10 cellular contexts compared by ENCODE assay signal in the genomic region with DNA sequence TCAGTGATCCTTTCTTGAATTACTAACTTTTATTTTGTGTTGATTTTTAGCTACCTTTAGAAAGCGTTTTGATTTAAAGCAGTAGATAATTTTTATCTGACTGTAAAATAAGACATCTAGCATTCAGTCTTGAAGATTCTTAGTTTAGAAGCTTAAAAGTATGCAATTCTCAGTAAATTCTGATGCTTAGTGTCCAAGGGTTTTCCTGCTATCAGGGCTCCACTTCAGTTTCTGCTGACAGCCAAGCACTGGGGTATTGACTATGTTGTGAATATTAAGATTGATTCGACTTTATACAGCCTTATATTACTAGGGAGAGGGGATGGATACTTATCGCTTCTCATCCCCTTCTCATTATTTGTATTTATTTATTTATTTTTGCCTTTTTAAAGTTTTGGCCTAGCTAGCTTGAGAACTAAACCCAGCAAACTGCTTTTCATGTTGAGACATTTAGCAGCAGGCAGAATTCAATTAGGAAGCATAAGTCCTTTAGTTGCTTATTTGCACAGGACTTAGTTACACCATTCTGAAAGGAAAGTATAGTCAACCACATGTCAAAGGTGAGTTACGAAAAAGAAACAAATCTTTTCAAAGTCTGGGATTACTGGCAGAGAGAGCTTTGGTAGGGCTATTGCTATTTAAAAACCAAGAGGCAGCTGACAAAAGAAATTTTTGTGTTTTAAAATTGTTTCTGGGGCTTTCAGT.
A peak's percentile ranks its signal among the peaks of the same experiment; 100 is the strongest.
DNase-seq lines count a peak whose midpoint lies in the region; ATAC-seq, FAIRE-seq and TF ChIP-seq lines count a peak whose summit lies in the region.
"Had no signal": no experiment of that assay in that cellular context is flagged by ENCODE, and none has a peak within 500 bp of the region (broad histone marks: within the 10 kb centered on the region; RNA-seq: fewer than 3 reads in every experiment).

No MANE protein-coding gene starts in this region.

- peaks cover 32 to 59% (median 51%) of the 10 kb centered on the region in 11 experiments for H3K27me3 ChIP-seq in BLaER1 treated with 17β-estradiol and CSF1 and Interleukin-3, amounts not matched to agents 10 nM and 100 nM
- H3K27me3 ChIP-seq in mucosa of stomach (ENCODE audit: control insufficient read depth, insufficient read depth, low read length): no peaks in the 10 kb centered on the region
- H3K27me3 ChIP-seq in brain microvascular endothelial cell (replicated peaks): no peaks in the 10 kb centered on the region

- peaks cover 14 to 28% (median 19%) of the 10 kb centered on the region in 10 experiments; a peak in 19 of 20 replicates for H3K4me1 ChIP-seq in BLaER1 treated with 17β-estradiol and CSF1 and Interleukin-3, amounts not matched to agents 10 nM and 100 nM
- H3K4me1 ChIP-seq in mucosa of stomach (ENCODE audit: control insufficient read depth, insufficient read depth, low read length): peaks cover 10% of the 10 kb centered on the region

- H3K4me3 ChIP-seq in BLaER1 treated with 17β-estradiol and CSF1 and Interleukin-3, amounts not matched to agents 10 nM and 100 nM: no peak overlapping the region; a peak in 2 of 20 replicates
- peak overlapping the region in 1 of 2 donors; percentile 22 for H3K4me3 ChIP-seq in cardiac fibroblast (replicated peaks in 1 of 2; ENCODE audit: low read depth in 2 of 2, low read length in 2 of 2)
- H3K4me3 ChIP-seq in mucosa of stomach (ENCODE audit: low read length): no peak overlapping the region
- no peak overlapping the region for H3K4me3 ChIP-seq in brain microvascular endothelial cell (ENCODE audit: low read depth, low read length)

- TF ChIP-seq CTCF in cardiac fibroblast (IDR thresholded peaks at IDR 0.05; ENCODE audit: low read depth, low read length): no peak
- TF ChIP-seq CTCF in brain microvascular endothelial cell (IDR thresholded peaks at IDR 0.05; ENCODE audit: low read depth, low read length, missing control alignments): no peak

- peaks cover 0 to 33% (median 4%) of the 10 kb centered on the region in 11 experiments; a peak in 7 of 22 replicates for H3K36me3 ChIP-seq in BLaER1 treated with 17β-estradiol and CSF1 and Interleukin-3, amounts not matched to agents 10 nM and 100 nM
- H3K36me3 ChIP-seq in mucosa of stomach (ENCODE audit: control insufficient read depth, insufficient read depth, low read length): no peaks in the 10 kb centered on the region
- no peaks in the 10 kb centered on the region for H3K36me3 ChIP-seq in brain microvascular endothelial cell (replicated peaks)

- no peak for ATAC-seq in GM19324 (IDR thresholded peaks at IDR 0.05; ENCODE audit: low FRiP score, unreplicated experiment)

- DNase-seq in HuH-7.5 (ENCODE audit: low spot score) (peak; percentile 18), cardiac fibroblast (ENCODE audit: low read depth in 2 of 2) (peak; percentile 28 to 32), HTR-8/SVneo (ENCODE audit: insufficient read length, low spot score) (no peak), brain microvascular endothelial cell (no peak), EL (no peak)
- DNase-seq: activated CD4-positive, alpha-beta T cell treated with anti-CD3 and anti-CD28 coated beads, Interleukin-2, amount 50 U/mL, for 48 hours; NCI-H2081 treated with DMSO at 0.1 percent for 48 hours had no signal

- peak overlapping the region in 10 of 11 experiments; percentile 1 to 96 (median 88); a peak in 11 of 22 replicates for H3K4me2 ChIP-seq in BLaER1 treated with 17β-estradiol and CSF1 and Interleukin-3, amounts not matched to agents 10 nM and 100 nM

- H3K27ac ChIP-seq in BLaER1 treated with 17β-estradiol and CSF1 and Interleukin-3, amounts not matched to agents 10 nM and 100 nM: no peak overlapping the region
- no peak overlapping the region for H3K27ac ChIP-seq in brain microvascular endothelial cell

- H4K20me1 ChIP-seq in BLaER1 treated with 17β-estradiol and CSF1 and Interleukin-3, amounts not matched to agents 10 nM and 100 nM: peaks cover 0 to 44% (median 23%) of the 10 kb centered on the region in 11 experiments; a peak in 15 of 22 replicates

- FAIRE-seq in HTR-8/SVneo (lab: Jason Lieb, UNC): no peak

- no peaks in the 10 kb centered on the region for H3K9me3 ChIP-seq in BLaER1 treated with 17β-estradiol and CSF1 and Interleukin-3, amounts not matched to agents 10 nM and 100 nM (replicated peaks in 1 of 11)
- H3K9me3 ChIP-seq in mucosa of stomach (ENCODE audit: control insufficient read depth, low read length): no peaks in the 10 kb centered on the region

- no peak overlapping the region for H3K9ac ChIP-seq in BLaER1 treated with 17β-estradiol and CSF1 and Interleukin-3, amounts not matched to agents 10 nM and 100 nM
- peak overlapping the region; percentile 13 for H3K9ac ChIP-seq in mucosa of stomach (ENCODE audit: low read length)

- in situ Hi-C loops in brain microvascular endothelial cell (cut with HindIII; ENCODE audit: low pct_ligation_motif_present, low sequenced_read_pairs): no loop called here

Comparison
In these comparisons a context has a peak if more than half of its experiments do, and no peak if none do; other contexts are left out.
1. DNase-seq: peak in HuH-7.5 (single experiment) and cardiac fibroblast (2 of 2); none in HTR-8/SVneo (single experiment), brain microvascular endothelial cell (single experiment) and EL (single experiment).